ENCODE assay signal across 9 cellular contexts in the genomic region with DNA sequence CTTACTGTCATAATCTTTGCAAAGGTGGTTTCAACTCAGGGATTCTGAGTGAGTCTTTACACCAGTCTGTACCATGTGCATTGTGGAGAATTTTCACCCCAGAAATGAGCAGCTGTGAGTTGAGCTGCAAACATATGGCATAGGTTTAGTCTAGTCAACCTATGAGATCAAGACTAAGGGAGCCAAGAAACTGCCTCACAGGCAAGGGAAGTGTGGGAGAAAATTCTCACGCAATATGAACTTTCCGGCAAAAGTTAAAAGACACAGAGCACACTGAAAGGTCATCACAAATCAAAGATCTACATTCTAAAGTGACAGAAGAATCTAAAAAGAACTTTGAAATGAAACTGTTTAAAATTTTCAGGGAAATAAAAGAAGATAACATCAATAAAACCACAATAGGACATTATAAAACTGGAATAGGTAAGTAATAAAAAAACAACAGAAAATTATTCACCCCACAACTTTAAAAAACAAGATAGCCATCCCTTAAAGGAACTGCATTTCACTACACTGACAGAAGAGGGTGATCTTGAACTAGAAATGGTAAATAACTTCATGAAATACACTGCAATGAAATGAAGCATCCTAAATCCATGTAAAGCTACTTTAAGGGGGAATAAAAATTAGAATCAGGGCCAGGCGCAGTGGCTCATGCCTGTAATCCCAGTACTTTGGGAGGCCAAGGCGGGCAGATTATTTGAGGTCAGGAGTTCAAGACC.
DNase-seq lines count a peak whose midpoint lies in the region; ATAC-seq and TF ChIP-seq lines count a peak whose summit lies in the region.
"Had no signal": no experiment of that assay in that cellular context is flagged by ENCODE, and none has a peak within 500 bp of the region (broad histone marks: within the 10 kb centered on the region; RNA-seq: fewer than 3 reads in every experiment).

No MANE protein-coding gene starts in this region.

- no peak for TF ChIP-seq POLR2A in prostate gland (IDR thresholded peaks at IDR 0.05)

- no peak overlapping the region for H3K27ac Mint-ChIP-seq in activated CD8-positive, alpha-beta T cell treated with anti-CD3 and anti-CD28 coated beads for 36 hours

- WGBS in prostate gland = 68% methylated on average over 4 of the region's 4 CpGs

- no peaks in the 10 kb centered on the region for H3K4me1 ChIP-seq in prostate gland (replicated peaks)

- POLR2A ChIA-PET in activated CD8-positive, alpha-beta T cell treated with anti-CD3 and anti-CD28 coated beads for 36 hours (lab: Charles Lee) = no interaction called here

- DNase-seq in NCI-H1417 (lab: John Stamatoyannopoulos, UW) (peak; percentile 2 to 56 (median 4)), NCI-H1417 treated with DMSO at 0.1 percent for 48 hours (lab: John Stamatoyannopoulos, UW) (no peak), NCI-H460 (ENCODE audit: extremely low read depth, low read depth) (peak; percentile 42), dermis microvascular lymphatic vessel endothelial cell (ENCODE audit: low read depth in 2 of 2) (peak; percentile 42 to 44), prostate gland (ENCODE audit: low spot score) (no peak), T-helper 9 cell (no peak)
- DNase-seq in activated CD8-positive, alpha-beta T cell treated with anti-CD3 and anti-CD28 coated beads for 36 hours = no peak
- DNase-seq: activated naive CD4-positive, alpha-beta T cell had no signal

- H3K4me3 ChIP-seq in prostate gland = no peak overlapping the region

- intact Hi-C loops in prostate gland (cut with DNase I) = loop anchor here (2.0 to 5.0 kb wide), 2 partner anchors 38 to 621 kb away; no protein-coding TSS in a partner anchor
- intact Hi-C loops in activated CD8-positive, alpha-beta T cell treated with anti-CD3 and anti-CD28 coated beads for 36 hours (cut with micrococcal nuclease) = no loop called here

- H3K9me3 Mint-ChIP-seq in activated CD8-positive, alpha-beta T cell treated with anti-CD3 and anti-CD28 coated beads for 36 hours = no peaks in the 10 kb centered on the region

- H3K36me3 ChIP-seq in prostate gland = no peaks in the 10 kb centered on the region

- CTCF ChIA-PET in activated CD8-positive, alpha-beta T cell treated with anti-CD3 and anti-CD28 coated beads for 36 hours (lab: Charles Lee) = interaction anchor here (1.3 kb wide), 1 partner anchor 499 kb away, joined by 3 read pairs; no protein-coding TSS in a partner anchor

- peaks cover 22% of the 10 kb centered on the region for H3K27me3 Mint-ChIP-seq in activated CD8-positive, alpha-beta T cell treated with anti-CD3 and anti-CD28 coated beads for 36 hours

- no peaks in the 10 kb centered on the region for H3K36me3 Mint-ChIP-seq in activated CD8-positive, alpha-beta T cell treated with anti-CD3 and anti-CD28 coated beads for 36 hours (ENCODE audit: low read depth)

- TF ChIP-seq CTCF in prostate gland (IDR thresholded peaks at IDR 0.05) = peak in 3 of 4 experiments; percentile 10 to 45 (median 40)
- TF ChIP-seq CTCF in activated CD8-positive, alpha-beta T cell treated with anti-CD3 and anti-CD28 coated beads for 36 hours (IDR thresholded peaks at IDR 0.05) = no peak

- H3K27ac ChIP-seq in prostate gland = no peak overlapping the region

- no peak overlapping the region for H3K4me3 Mint-ChIP-seq in activated CD8-positive, alpha-beta T cell treated with anti-CD3 and anti-CD28 coated beads for 36 hours

- H3K9me3 ChIP-seq in prostate gland = no peaks in the 10 kb centered on the region

- no peaks in the 10 kb centered on the region for H3K27me3 ChIP-seq in prostate gland (replicated peaks; ENCODE audit: insufficient read depth)

- ATAC-seq in HG03565 (IDR thresholded peaks at IDR 0.05; ENCODE audit: unreplicated experiment) = no peak
- no peak for ATAC-seq in activated CD8-positive, alpha-beta T cell treated with anti-CD3 and anti-CD28 coated beads for 36 hours

- H3K4me1 Mint-ChIP-seq in activated CD8-positive, alpha-beta T cell treated with anti-CD3 and anti-CD28 coated beads for 36 hours (ENCODE audit: low read depth) = no peaks in the 10 kb centered on the region

Comparison
In these comparisons a context has a peak if more than half of its experiments do, and no peak if none do; other contexts are left out.
1. DNase-seq: peak in NCI-H1417 (3 of 3), NCI-H460 (single experiment) and dermis microvascular lymphatic vessel endothelial cell (2 of 2); none in NCI-H1417 treated with DMSO at 0.1 percent for 48 hours (single experiment), prostate gland (single experiment), activated CD8-positive, alpha-beta T cell treated with anti-CD3 and anti-CD28 coated beads for 36 hours (single experiment) and T-helper 9 cell (single experiment).